Comparison of ENCODE assay signal across 14 cellular contexts in the genomic region with DNA sequence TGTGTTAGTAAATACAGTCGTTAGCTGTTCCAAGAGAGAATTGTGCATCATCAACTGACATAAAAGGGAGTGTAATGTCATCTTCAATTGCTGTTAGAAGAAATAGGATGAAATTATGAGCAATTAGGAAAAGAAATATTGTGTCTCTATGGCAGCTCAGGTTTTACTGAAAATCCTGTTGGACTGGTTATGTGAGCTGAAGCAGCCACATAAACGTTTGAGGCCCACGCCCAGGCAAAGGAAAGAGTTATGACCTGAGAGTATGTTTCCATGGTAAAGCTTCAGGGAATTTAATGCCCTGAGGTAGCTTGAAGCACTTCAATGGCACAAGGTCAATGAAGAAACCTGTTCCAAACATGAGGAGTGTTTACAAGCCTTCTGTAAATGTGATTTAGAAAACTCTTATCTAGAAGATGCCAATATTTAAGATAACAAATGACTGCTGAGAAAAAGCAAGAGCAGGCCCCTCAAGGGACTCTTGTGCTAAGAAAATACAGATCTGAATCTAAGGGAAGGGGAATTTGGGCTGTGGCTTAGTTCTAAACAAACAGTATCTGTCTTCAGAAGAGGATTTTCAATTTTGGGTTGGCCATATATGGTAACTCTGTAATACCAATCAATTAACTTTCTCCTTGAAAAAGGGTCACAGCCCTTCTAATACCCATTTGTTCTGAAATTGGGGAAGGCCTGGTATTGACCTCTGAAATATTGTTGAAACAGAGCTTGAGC.
DNase-seq lines count a peak whose midpoint lies in the region; ATAC-seq and TF ChIP-seq lines count a peak whose summit lies in the region.
"Had no signal": no experiment of that assay in that cellular context is flagged by ENCODE, and none has a peak within 500 bp of the region (broad histone marks: within the 10 kb centered on the region; RNA-seq: fewer than 3 reads in every experiment).

No MANE protein-coding gene starts in this region.

- H3K9me3 ChIP-seq in hepatocyte (ENCODE audit: low read depth) (no peaks in the 10 kb centered on the region), upper lobe of right lung (no peaks in the 10 kb centered on the region)
- H3K9me3 ChIP-seq: MG63 had no signal

- H3K4me1 ChIP-seq in hepatocyte (ENCODE audit: insufficient read depth) (peaks cover 9% of the 10 kb centered on the region), upper lobe of right lung (no peaks in the 10 kb centered on the region)

- no peaks in the 10 kb centered on the region for H4K20me1 ChIP-seq in hepatocyte (ENCODE audit: insufficient read depth, poor library complexity, severe bottlenecking)

- H3K4me3 ChIP-seq in hepatocyte: no peak overlapping the region
- H3K4me3 ChIP-seq in upper lobe of right lung: no peak overlapping the region
- H3K4me3 ChIP-seq: MG63 had no signal

- 11% methylated on average over 3 of the region's 3 CpGs for WGBS in hepatocyte (ENCODE audit: low lambda C conversion rate, missing lambda C conversion rate)

- peak overlapping the region; percentile 27 for H3K4me2 ChIP-seq in hepatocyte

- DNase-seq in NCI-H2107 (lab: John Stamatoyannopoulos, UW): peak; percentile 17
- DNase-seq in NCI-H2107 treated with DMSO at 0.1 percent for 48 hours (lab: John Stamatoyannopoulos, UW; ENCODE audit: unreplicated experiment): no peak
- DNase-seq in NCI-H748 (lab: John Stamatoyannopoulos, UW; ENCODE audit: unreplicated experiment): peak; percentile 98
- peak; percentile 80 for DNase-seq in hepatocyte (ENCODE audit: low spot score)
- DNase-seq in upper lobe of right lung: no peak
- DNase-seq in NK-92 treated with Interleukin-12 subunit alpha and Interleukin-12 subunit beta, amount 100 ng/mL, for 24 hours (lab: John Stamatoyannopoulos, UW): no peak
- DNase-seq in stimulated activated CD4-positive, alpha-beta T cell treated with anti-CD3 and anti-CD28 coated beads, Interleukin-15, amount 100 ng/mL, for 24 hours: no peak
- no peak for DNase-seq in inferior parietal cortex (ENCODE audit: extremely low spot score)
- DNase-seq: activated CD4-positive, alpha-beta T cell treated with anti-CD3 and anti-CD28 coated beads, Interleukin-2, amount 50 U/mL, for 1 hour; activated effector memory CD4-positive, alpha-beta T cell treated with anti-CD3 and anti-CD28 coated beads, Interleukin-2, amount 50 U/mL, for 16 hours; foreskin melanocyte; stimulated activated CD4-positive, alpha-beta T cell treated with anti-CD3 and anti-CD28 coated beads, Interleukin-2, amount 100 ng/mL, for 48 hours had no signal

- H2AFZ ChIP-seq in hepatocyte: no peak overlapping the region

- H3K36me3 ChIP-seq in hepatocyte (replicated peaks; ENCODE audit: insufficient read depth, low read depth) (no peaks in the 10 kb centered on the region), upper lobe of right lung (no peaks in the 10 kb centered on the region)
- H3K36me3 ChIP-seq: MG63 had no signal

- no peaks in the 10 kb centered on the region for H3K79me2 ChIP-seq in hepatocyte

- peak; percentile 86 for ATAC-seq in upper lobe of right lung

- peak overlapping the region; percentile 82 for H3K27ac ChIP-seq in hepatocyte
- H3K27ac ChIP-seq in upper lobe of right lung: no peak overlapping the region
- H3K27ac ChIP-seq: HL-60 had no signal

- TF ChIP-seq CTCF in hepatocyte (IDR thresholded peaks at IDR 0.05; ENCODE audit: poor library complexity) (no peak), upper lobe of right lung (IDR thresholded peaks at IDR 0.05) (no peak)

- no peaks in the 10 kb centered on the region for H3K9me2 ChIP-seq in hepatocyte (replicated peaks; ENCODE audit: insufficient read depth)

- no peaks in the 10 kb centered on the region for H3K27me3 ChIP-seq in hepatocyte
- no peaks in the 10 kb centered on the region for H3K27me3 ChIP-seq in upper lobe of right lung
- H3K27me3 ChIP-seq: MG63 had no signal

- intact Hi-C loops in upper lobe of right lung (cut with DNase I): no loop called here

Comparison
In these comparisons a context has a peak if more than half of its experiments do, and no peak if none do; other contexts are left out.
1. DNase-seq: peak in NCI-H2107 (single experiment), NCI-H748 (single experiment) and hepatocyte (single experiment); none in NCI-H2107 treated with DMSO at 0.1 percent for 48 hours (single experiment), upper lobe of right lung (single experiment), NK-92 treated with Interleukin-12 subunit alpha and Interleukin-12 subunit beta, amount 100 ng/mL, for 24 hours (single experiment), stimulated activated CD4-positive, alpha-beta T cell treated with anti-CD3 and anti-CD28 coated beads, Interleukin-15, amount 100 ng/mL, for 24 hours (single experiment) and inferior parietal cortex (single experiment).